1 cellular context compared by ENCODE assay signal in the genomic region with DNA sequence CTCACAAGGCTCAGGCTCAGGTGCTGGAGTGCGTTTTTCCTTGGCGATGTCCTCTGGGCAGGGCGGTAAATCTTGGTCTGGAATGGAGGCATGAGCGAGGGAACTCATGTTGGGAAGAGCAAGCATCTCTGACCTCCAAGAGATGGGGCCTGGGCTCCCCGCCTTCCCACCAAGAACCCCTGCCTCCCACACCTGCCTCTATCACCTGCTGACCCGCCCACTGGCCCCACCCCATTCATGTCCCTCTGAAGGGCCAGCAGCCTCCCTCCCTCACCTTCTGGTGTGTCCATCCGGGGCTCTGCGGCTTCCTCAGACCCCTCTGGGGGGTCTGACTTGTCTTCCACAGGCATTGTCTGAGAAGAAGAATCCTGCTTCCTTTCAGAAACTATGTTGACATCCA.
TF ChIP-seq lines count a peak whose summit lies in the region.

No MANE protein-coding gene starts in this region.

TF ChIP-seq in K562, 482 proteins besides CTCF, POLR2A, EP300 and RAD21:
- TF ChIP-seq ZNF24 (IDR thresholded peaks at IDR 0.05): no peak
- TF ChIP-seq POLR2G (IDR thresholded peaks at IDR 0.05; ENCODE audit: low read depth, low read length): peak; percentile 38; the same call in 1 of the 2 replicates
- TF ChIP-seq CEBPG (CRISPR knock-in tag; IDR thresholded peaks at IDR 0.05): 0 out of 2 replicates have a peak, but pooled peaks have one; percentile 4
- TF ChIP-seq CEBPG (tag; conservative IDR thresholded peaks at IDR 0.05 in 1 of 2, IDR thresholded peaks at IDR 0.05 in 1 of 2): no peak
- peak; percentile 44 for TF ChIP-seq RBFOX2 (IDR thresholded peaks at IDR 0.05; ENCODE audit: low read depth, low read length)
- TF ChIP-seq, protein P1, sequence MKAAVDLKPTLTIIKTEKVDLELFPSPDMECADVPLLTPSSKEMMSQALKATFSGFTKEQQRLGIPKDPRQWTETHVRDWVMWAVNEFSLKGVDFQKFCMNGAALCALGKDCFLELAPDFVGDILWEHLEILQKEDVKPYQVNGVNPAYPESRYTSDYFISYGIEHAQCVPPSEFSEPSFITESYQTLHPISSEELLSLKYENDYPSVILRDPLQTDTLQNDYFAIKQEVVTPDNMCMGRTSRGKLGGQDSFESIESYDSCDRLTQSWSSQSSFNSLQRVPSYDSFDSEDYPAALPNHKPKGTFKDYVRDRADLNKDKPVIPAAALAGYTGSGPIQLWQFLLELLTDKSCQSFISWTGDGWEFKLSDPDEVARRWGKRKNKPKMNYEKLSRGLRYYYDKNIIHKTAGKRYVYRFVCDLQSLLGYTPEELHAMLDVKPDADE (conservative IDR thresholded peaks at IDR 0.05; ENCODE audit: control insufficient read depth, low read depth, low read length): 0 out of 2 replicates have a peak, but pooled peaks have one; percentile 25
- TF ChIP-seq, protein P2, sequence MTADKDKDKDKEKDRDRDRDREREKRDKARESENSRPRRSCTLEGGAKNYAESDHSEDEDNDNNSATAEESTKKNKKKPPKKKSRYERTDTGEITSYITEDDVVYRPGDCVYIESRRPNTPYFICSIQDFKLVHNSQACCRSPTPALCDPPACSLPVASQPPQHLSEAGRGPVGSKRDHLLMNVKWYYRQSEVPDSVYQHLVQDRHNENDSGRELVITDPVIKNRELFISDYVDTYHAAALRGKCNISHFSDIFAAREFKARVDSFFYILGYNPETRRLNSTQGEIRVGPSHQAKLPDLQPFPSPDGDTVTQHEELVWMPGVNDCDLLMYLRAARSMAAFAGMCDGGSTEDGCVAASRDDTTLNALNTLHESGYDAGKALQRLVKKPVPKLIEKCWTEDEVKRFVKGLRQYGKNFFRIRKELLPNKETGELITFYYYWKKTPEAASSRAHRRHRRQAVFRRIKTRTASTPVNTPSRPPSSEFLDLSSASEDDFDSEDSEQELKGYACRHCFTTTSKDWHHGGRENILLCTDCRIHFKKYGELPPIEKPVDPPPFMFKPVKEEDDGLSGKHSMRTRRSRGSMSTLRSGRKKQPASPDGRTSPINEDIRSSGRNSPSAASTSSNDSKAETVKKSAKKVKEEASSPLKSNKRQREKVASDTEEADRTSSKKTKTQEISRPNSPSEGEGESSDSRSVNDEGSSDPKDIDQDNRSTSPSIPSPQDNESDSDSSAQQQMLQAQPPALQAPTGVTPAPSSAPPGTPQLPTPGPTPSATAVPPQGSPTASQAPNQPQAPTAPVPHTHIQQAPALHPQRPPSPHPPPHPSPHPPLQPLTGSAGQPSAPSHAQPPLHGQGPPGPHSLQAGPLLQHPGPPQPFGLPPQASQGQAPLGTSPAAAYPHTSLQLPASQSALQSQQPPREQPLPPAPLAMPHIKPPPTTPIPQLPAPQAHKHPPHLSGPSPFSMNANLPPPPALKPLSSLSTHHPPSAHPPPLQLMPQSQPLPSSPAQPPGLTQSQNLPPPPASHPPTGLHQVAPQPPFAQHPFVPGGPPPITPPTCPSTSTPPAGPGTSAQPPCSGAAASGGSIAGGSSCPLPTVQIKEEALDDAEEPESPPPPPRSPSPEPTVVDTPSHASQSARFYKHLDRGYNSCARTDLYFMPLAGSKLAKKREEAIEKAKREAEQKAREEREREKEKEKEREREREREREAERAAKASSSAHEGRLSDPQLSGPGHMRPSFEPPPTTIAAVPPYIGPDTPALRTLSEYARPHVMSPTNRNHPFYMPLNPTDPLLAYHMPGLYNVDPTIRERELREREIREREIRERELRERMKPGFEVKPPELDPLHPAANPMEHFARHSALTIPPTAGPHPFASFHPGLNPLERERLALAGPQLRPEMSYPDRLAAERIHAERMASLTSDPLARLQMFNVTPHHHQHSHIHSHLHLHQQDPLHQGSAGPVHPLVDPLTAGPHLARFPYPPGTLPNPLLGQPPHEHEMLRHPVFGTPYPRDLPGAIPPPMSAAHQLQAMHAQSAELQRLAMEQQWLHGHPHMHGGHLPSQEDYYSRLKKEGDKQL (CRISPR knock-in tag; IDR thresholded peaks at IDR 0.05; ENCODE audit: borderline replicate concordance): no peak
- TF ChIP-seq RAD51 (IDR thresholded peaks at IDR 0.05; ENCODE audit: borderline replicate concordance, low read depth): no peak
